ENCODE assay signal across 14 cellular contexts in the genomic region with DNA sequence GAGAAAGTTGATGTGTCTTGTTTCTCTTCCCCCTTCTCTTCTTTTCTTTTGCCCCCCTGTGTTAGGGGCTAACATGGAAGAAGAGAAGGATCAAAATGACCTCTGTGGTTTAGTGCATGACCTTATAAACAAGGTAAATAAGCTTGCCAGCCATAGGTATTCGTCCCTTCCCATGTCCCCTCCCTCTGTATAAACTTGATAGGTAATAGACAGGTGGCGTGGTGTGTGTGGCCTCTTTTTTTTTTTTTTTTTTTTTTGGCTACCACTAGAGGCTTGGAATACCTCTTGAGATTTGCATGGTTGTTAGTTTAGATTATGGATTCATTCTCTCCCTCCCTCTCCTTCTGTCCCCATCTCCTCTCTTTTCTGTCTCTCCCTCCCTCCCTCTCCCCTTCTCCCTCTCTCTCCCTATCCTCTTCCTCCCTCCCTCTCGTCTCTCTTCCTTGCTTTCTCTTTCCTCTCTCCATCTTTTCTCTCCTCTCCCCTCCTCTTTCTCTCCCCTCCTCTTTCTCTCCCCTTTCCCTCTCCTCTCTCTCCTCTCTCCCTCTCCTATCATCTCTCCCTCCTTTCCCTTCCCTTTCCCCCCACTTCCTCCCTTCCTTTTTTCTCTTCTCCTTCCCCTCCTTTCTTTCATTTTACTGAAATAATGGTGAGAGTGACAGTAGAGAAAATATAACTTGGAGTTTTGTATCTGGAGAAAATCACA.
DNase-seq lines count a peak whose midpoint lies in the region; ATAC-seq and TF ChIP-seq lines count a peak whose summit lies in the region.
"Had no signal": no experiment of that assay in that cellular context is flagged by ENCODE, and none has a peak within 500 bp of the region (broad histone marks: within the 10 kb centered on the region; RNA-seq: fewer than 3 reads in every experiment).

No MANE protein-coding gene starts in this region.

- no peak overlapping the region for H3K4me2 ChIP-seq in Karpas-422 (ENCODE audit: low read depth, low read length, poor library complexity, severe bottlenecking)

- H3K27ac ChIP-seq in cardiac muscle cell, result peak overlapping the region; percentile 65
- peak overlapping the region; percentile 32 to 60 (median 42) for H3K27ac ChIP-seq in esophagus squamous epithelium
- peak overlapping the region; percentile 26 to 85 (median 51) for H3K27ac ChIP-seq in thyroid gland
- no peak overlapping the region for H3K27ac ChIP-seq in Karpas-422 (ENCODE audit: low read length)
- H3K27ac ChIP-seq: epithelial cell of prostate had no signal

- no peak for TF ChIP-seq CTCF in cardiac muscle cell (IDR thresholded peaks at IDR 0.05; ENCODE audit: low read depth, low read length)
- no peak for TF ChIP-seq CTCF in esophagus squamous epithelium (IDR thresholded peaks at IDR 0.05)
- TF ChIP-seq CTCF in thyroid gland (IDR thresholded peaks at IDR 0.05), result no peak

- H2AFZ ChIP-seq in Karpas-422 (ENCODE audit: low read length), result no peak overlapping the region

- DNase-seq in cardiac muscle cell (ENCODE audit: low read depth in 1 of 2, low spot score in 1 of 2) (no peak), Right ventricle myocardium inferior (ENCODE audit: missing footprints) (no peak), NCI-H510A treated with DMSO at 0.1 percent for 48 hours (lab: John Stamatoyannopoulos, UW) (peak; percentile 57), esophagus squamous epithelium (lab: John Stamatoyannopoulos, UW) (no peak), thyroid gland (no peak), Karpas-422 (no peak), NK-92 (lab: John Stamatoyannopoulos, UW; ENCODE audit: unreplicated experiment) (no peak), NOMO-1 (lab: John Stamatoyannopoulos, UW; ENCODE audit: unreplicated experiment in 2 of 2) (no peak)
- DNase-seq: activated CD8-positive, alpha-beta T cell treated with anti-CD3 and anti-CD28 coated beads, Interleukin-2, amount 10 ng/mL, durations not matched to agents 7 days and 5 days; activated naive CD4-positive, alpha-beta T cell treated with anti-CD3 and anti-CD28 coated beads, Interleukin-2, amount 10 ng/mL, durations not matched to agents 7 days and 5 days; NCI-H146; RPMI8226; T1000 had no signal

- H4K20me1 ChIP-seq in Karpas-422 (ENCODE audit: insufficient read depth, low read depth, low read length), result no peaks in the 10 kb centered on the region

- H3K4me1 ChIP-seq in cardiac muscle cell (ENCODE audit: low read depth) (peaks cover 18% of the 10 kb centered on the region), esophagus squamous epithelium (peaks cover 7 to 65% (median 34%) of the 10 kb centered on the region in 3 donors), thyroid gland (peaks cover 59 to 77% of the 10 kb centered on the region in 2 donors), Karpas-422 (ENCODE audit: low read length) (peaks cover 25% of the 10 kb centered on the region)

- WGBS in esophagus squamous epithelium, 2 donors, result 66% methylated on average over 3 of the region's 3 CpGs
- WGBS in thyroid gland, 2 donors, result 53 to 56% methylated on average over 3 of the region's 3 CpGs

- ATAC-seq in Right ventricle myocardium inferior, result no peak
- ATAC-seq: activated CD8-positive, alpha-beta T cell treated with anti-CD3 and anti-CD28 coated beads, Interleukin-2, amount 10 ng/mL, durations not matched to agents 7 days and 5 days had no signal

- no peaks in the 10 kb centered on the region for H3K79me2 ChIP-seq in Karpas-422 (ENCODE audit: low read length)

- H3K9me2 ChIP-seq in Karpas-422 (replicated peaks; ENCODE audit: insufficient read depth, low read length), result no peaks in the 10 kb centered on the region

- no peaks in the 10 kb centered on the region for H3K9me3 ChIP-seq in cardiac muscle cell (ENCODE audit: low read depth)
- no peaks in the 10 kb centered on the region for H3K9me3 ChIP-seq in esophagus squamous epithelium
- no peaks in the 10 kb centered on the region for H3K9me3 ChIP-seq in thyroid gland
- H3K9me3 ChIP-seq in Karpas-422 (ENCODE audit: low read length), result no peaks in the 10 kb centered on the region

- intact Hi-C loops in Right ventricle myocardium inferior (cut with DNase I), result no loop called here
- intact Hi-C loops in esophagus squamous epithelium (cut with DNase I), result no loop called here
- intact Hi-C loops in thyroid gland (cut with DNase I), result no loop called here

- TF ChIP-seq POLR2A in esophagus squamous epithelium (IDR thresholded peaks at IDR 0.05) (no peak), thyroid gland (IDR thresholded peaks at IDR 0.05) (no peak)

- H3K27me3 ChIP-seq in cardiac muscle cell (no peaks in the 10 kb centered on the region), esophagus squamous epithelium (no peaks in the 10 kb centered on the region), thyroid gland (no peaks in the 10 kb centered on the region), Karpas-422 (ENCODE audit: low read length) (no peaks in the 10 kb centered on the region)

- no peaks in the 10 kb centered on the region for H3K36me3 ChIP-seq in cardiac muscle cell
- peaks cover 0 to 17% (median 0%) of the 10 kb centered on the region in 3 donors for H3K36me3 ChIP-seq in esophagus squamous epithelium
- no peaks in the 10 kb centered on the region for H3K36me3 ChIP-seq in thyroid gland
- H3K36me3 ChIP-seq in Karpas-422 (ENCODE audit: insufficient read depth, low read length), result no peaks in the 10 kb centered on the region

- H3K4me3 ChIP-seq in cardiac muscle cell (no peak overlapping the region), esophagus squamous epithelium (no peak overlapping the region), thyroid gland (replicated peaks in 1 of 3) (no peak overlapping the region), Karpas-422 (ENCODE audit: low read length) (no peak overlapping the region)

- H3K9ac ChIP-seq in Karpas-422 (ENCODE audit: low read length), result no peak overlapping the region
